In the genomic region with DNA sequence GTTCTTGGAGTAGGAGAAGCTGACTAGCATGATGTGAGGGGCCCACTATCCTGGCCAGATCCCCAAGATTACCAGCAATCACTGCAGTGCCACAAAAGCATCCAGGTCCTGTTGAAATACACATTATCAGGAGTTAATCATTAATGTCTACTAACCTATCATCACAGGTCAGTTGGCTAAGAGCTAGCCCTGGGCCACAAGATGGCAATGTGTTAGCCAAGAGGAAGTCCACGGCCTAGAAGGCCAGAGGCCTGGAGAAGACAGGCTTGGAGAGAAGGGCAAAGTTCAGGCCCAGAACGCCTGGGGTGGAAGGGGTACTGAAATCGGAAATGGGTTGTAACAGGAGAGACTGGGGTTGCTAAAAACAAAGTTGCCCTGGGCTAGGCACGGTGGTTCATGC, we compare ENCODE assay signal across 35 cellular contexts. TPM values are rescaled to one million over a fixed set of nuclear protein-coding genes. Genes with fewer than 3 reads are reported as not detected.
"Had no signal": no experiment of that assay in that cellular context is flagged by ENCODE, and none has a peak within 500 bp of the region (broad histone marks: within the 10 kb centered on the region; RNA-seq: fewer than 3 reads in every experiment).

No MANE protein-coding gene starts in this region.

- H3K4me3 ChIP-seq: esophagus muscularis mucosa, heart left ventricle, left lung, lung, ovary, sigmoid colon, smooth muscle cell, uterus had no signal

- H3K4me1 Mint-ChIP-seq: activated CD4-positive, alpha-beta memory T cell treated with anti-CD3 and anti-CD28 coated beads, Interleukin-2, amount 10 ng/mL, durations not matched to agents 7 days and 5 days; activated CD4-positive, alpha-beta T cell treated with anti-CD3 and anti-CD28 coated beads, Interleukin-2, amount 10 ng/mL, durations not matched to agents 7 days and 5 days; activated naive CD4-positive, alpha-beta T cell treated with anti-CD3 and anti-CD28 coated beads, Interleukin-2, amount 50 U/mL, for 24 hours; activated naive CD8-positive, alpha-beta T cell treated with anti-CD3 and anti-CD28 coated beads, Interleukin-2, amount 50 U/mL, for 24 hours; activated T-helper 17 cell treated with anti-CD3 and anti-CD28 coated beads, Interleukin-2, amount 50 U/mL, for 72 hours; endodermal cell; stimulated activated memory B cell treated with anti-CD40 and anti-IgM and Interleukin-4, amounts not matched to agents 10 μg/mL and 1 μg/mL and 100 μg/mL, for 72 hours; stimulated activated naive CD8-positive, alpha-beta T cell treated with anti-CD3 and anti-CD28 coated beads, Interleukin-15, amount 100 ng/mL, for 72 hours; T-helper 17 cell had no signal

- H3K36me3 Mint-ChIP-seq: activated naive CD4-positive, alpha-beta T cell treated with anti-CD3 and anti-CD28 coated beads, Interleukin-2, amount 50 U/mL, for 24 hours; stimulated activated memory B cell treated with anti-CD40 and anti-IgM and Interleukin-4, amounts not matched to agents 10 μg/mL and 1 μg/mL and 100 μg/mL, for 72 hours; type B pancreatic cell had no signal

- H3K27ac ChIP-seq: esophagus muscularis mucosa, foreskin keratinocyte, heart left ventricle, left lung, neutrophil, ovary, sigmoid colon, uterus had no signal

- H3K4me2 ChIP-seq: smooth muscle cell had no signal

- H3K36me3 ChIP-seq: esophagus muscularis mucosa, heart left ventricle, left lung, neutrophil, ovary, sigmoid colon, uterus had no signal

- H3K4me3 Mint-ChIP-seq: activated CD4-positive, alpha-beta memory T cell treated with anti-CD3 and anti-CD28 coated beads, Interleukin-2, amount 10 ng/mL, durations not matched to agents 7 days and 5 days; activated CD4-positive, alpha-beta T cell treated with anti-CD3 and anti-CD28 coated beads, Interleukin-2, amount 10 ng/mL, durations not matched to agents 7 days and 5 days; activated naive CD4-positive, alpha-beta T cell treated with anti-CD3 and anti-CD28 coated beads, Interleukin-2, amount 50 U/mL, for 24 hours; activated naive CD8-positive, alpha-beta T cell treated with anti-CD3 and anti-CD28 coated beads, Interleukin-2, amount 50 U/mL, for 24 hours; activated T-cell treated with anti-CD3 and anti-CD28 coated beads, Interleukin-2, amount 50 U/mL, for 4 hours; activated T-helper 17 cell treated with anti-CD3 and anti-CD28 coated beads, Interleukin-2, amount 50 U/mL, for 72 hours; endodermal cell; nephron progenitor cell; stimulated activated memory B cell treated with anti-CD40 and anti-IgM and Interleukin-4, amounts not matched to agents 10 μg/mL and 1 μg/mL and 100 μg/mL, for 72 hours; stimulated activated naive CD8-positive, alpha-beta T cell treated with anti-CD3 and anti-CD28 coated beads, Interleukin-15, amount 100 ng/mL, for 72 hours; T-helper 17 cell; type B pancreatic cell had no signal

- H3K4me1 ChIP-seq: esophagus muscularis mucosa, foreskin keratinocyte, heart left ventricle, left lung, sigmoid colon, uterus had no signal

- H3K27ac Mint-ChIP-seq: activated CD4-positive, alpha-beta memory T cell treated with anti-CD3 and anti-CD28 coated beads, Interleukin-2, amount 10 ng/mL, durations not matched to agents 7 days and 5 days; activated CD4-positive, alpha-beta T cell treated with anti-CD3 and anti-CD28 coated beads, Interleukin-2, amount 10 ng/mL, durations not matched to agents 7 days and 5 days; activated naive CD4-positive, alpha-beta T cell treated with anti-CD3 and anti-CD28 coated beads, Interleukin-2, amount 50 U/mL, for 24 hours; activated naive CD8-positive, alpha-beta T cell treated with anti-CD3 and anti-CD28 coated beads, Interleukin-2, amount 50 U/mL, for 24 hours; activated T-helper 17 cell treated with anti-CD3 and anti-CD28 coated beads, Interleukin-2, amount 50 U/mL, for 72 hours; endodermal cell; nephron progenitor cell; progenitor cell of endocrine pancreas; stimulated activated memory B cell treated with anti-CD40 and anti-IgM and Interleukin-4, amounts not matched to agents 10 μg/mL and 1 μg/mL and 100 μg/mL, for 72 hours; stimulated activated naive CD8-positive, alpha-beta T cell treated with anti-CD3 and anti-CD28 coated beads, Interleukin-15, amount 100 ng/mL, for 72 hours; T-helper 17 cell; type B pancreatic cell had no signal

- ATAC-seq: activated naive CD8-positive, alpha-beta T cell treated with anti-CD3 and anti-CD28 coated beads, Interleukin-2, amount 50 U/mL, for 24 hours; activated T-cell treated with anti-CD3 and anti-CD28 coated beads, Interleukin-2, amount 50 U/mL, for 4 hours; activated T-helper 17 cell treated with anti-CD3 and anti-CD28 coated beads, Interleukin-2, amount 50 U/mL, for 72 hours; foreskin keratinocyte; heart left ventricle; left lung; stimulated activated memory B cell treated with anti-CD40 and anti-IgM and Interleukin-4, amounts not matched to agents 10 μg/mL and 1 μg/mL and 100 μg/mL, for 72 hours; stimulated activated naive CD8-positive, alpha-beta T cell treated with anti-CD3 and anti-CD28 coated beads, Interleukin-15, amount 100 ng/mL, for 72 hours; T-helper 17 cell had no signal

- H3K9me3 ChIP-seq: esophagus muscularis mucosa, heart left ventricle, left lung, neutrophil, ovary, sigmoid colon, uterus had no signal

- H3K27me3 ChIP-seq: esophagus muscularis mucosa, ovary, sigmoid colon, uterus had no signal

- H3K9me3 Mint-ChIP-seq: activated CD4-positive, alpha-beta memory T cell treated with anti-CD3 and anti-CD28 coated beads, Interleukin-2, amount 10 ng/mL, durations not matched to agents 7 days and 5 days; activated CD4-positive, alpha-beta T cell treated with anti-CD3 and anti-CD28 coated beads, Interleukin-2, amount 10 ng/mL, durations not matched to agents 7 days and 5 days; activated naive CD4-positive, alpha-beta T cell treated with anti-CD3 and anti-CD28 coated beads, Interleukin-2, amount 50 U/mL, for 24 hours; activated naive CD8-positive, alpha-beta T cell treated with anti-CD3 and anti-CD28 coated beads, Interleukin-2, amount 50 U/mL, for 24 hours; activated T-cell treated with anti-CD3 and anti-CD28 coated beads, Interleukin-2, amount 50 U/mL, for 4 hours; activated T-helper 17 cell treated with anti-CD3 and anti-CD28 coated beads, Interleukin-2, amount 50 U/mL, for 72 hours; stimulated activated memory B cell treated with anti-CD40 and anti-IgM and Interleukin-4, amounts not matched to agents 10 μg/mL and 1 μg/mL and 100 μg/mL, for 72 hours; stimulated activated naive CD8-positive, alpha-beta T cell treated with anti-CD3 and anti-CD28 coated beads, Interleukin-15, amount 100 ng/mL, for 72 hours; type B pancreatic cell had no signal

- H3K27me3 Mint-ChIP-seq: activated CD4-positive, alpha-beta memory T cell treated with anti-CD3 and anti-CD28 coated beads, Interleukin-2, amount 10 ng/mL, durations not matched to agents 7 days and 5 days; activated naive CD4-positive, alpha-beta T cell treated with anti-CD3 and anti-CD28 coated beads, Interleukin-2, amount 50 U/mL, for 24 hours; activated naive CD8-positive, alpha-beta T cell treated with anti-CD3 and anti-CD28 coated beads, Interleukin-2, amount 50 U/mL, for 24 hours; stimulated activated memory B cell treated with anti-CD40 and anti-IgM and Interleukin-4, amounts not matched to agents 10 μg/mL and 1 μg/mL and 100 μg/mL, for 72 hours; type B pancreatic cell had no signal

- DNase-seq: activated CD4-positive, alpha-beta memory T cell treated with anti-CD3 and anti-CD28 coated beads, Interleukin-2, amount 10 ng/mL, durations not matched to agents 7 days and 5 days; activated CD4-positive, alpha-beta T cell treated with anti-CD3 and anti-CD28 coated beads for 1 hour; activated CD4-positive, alpha-beta T cell treated with anti-CD3 and anti-CD28 coated beads, Interleukin-2, amount 10 ng/mL, durations not matched to agents 7 days and 5 days; activated naive CD8-positive, alpha-beta T cell treated with anti-CD3 and anti-CD28 coated beads, Interleukin-2, amount 50 U/mL, for 24 hours; activated T-cell treated with anti-CD3 and anti-CD28 coated beads, Interleukin-2, amount 50 U/mL, for 4 hours; amygdala; caudate nucleus; endodermal cell; foreskin keratinocyte; heart left ventricle; left lung; mesendoderm; nephron progenitor cell; ovary; retina; sigmoid colon; stimulated activated CD4-positive, alpha-beta T cell treated with anti-CD3 and anti-CD28 coated beads, Interleukin-1b, Interleukin-23, amount 100 ng/mL, for 48 hours; stimulated activated CD4-positive, alpha-beta T cell treated with anti-CD3 and anti-CD28 coated beads, Interleukin-4, amount 100 ng/mL, for 4 hours; stimulated activated CD8-positive, alpha-beta memory T cell treated with anti-CD3 and anti-CD28 coated beads, Interleukin-4, amount 100 ng/mL, for 48 hours; stimulated activated naive CD8-positive, alpha-beta T cell treated with anti-CD3 and anti-CD28 coated beads, Interleukin-15, amount 100 ng/mL, for 72 hours; substantia nigra; T-helper 17 cell; T1000; uterus had no signal

RNA-seq across cellular contexts. Expression of a gene that starts 19.9 kb away (rescaled TPM):
- total RNA-seq: activated CD4-positive, alpha-beta memory T cell treated with anti-CD3 and anti-CD28 coated beads, Interleukin-2, amount 10 ng/mL, durations not matched to agents 7 days and 5 days; activated CD4-positive, alpha-beta T cell treated with anti-CD3 and anti-CD28 coated beads, Interleukin-2, amount 10 ng/mL, durations not matched to agents 7 days and 5 days; activated T-cell treated with anti-CD3 and anti-CD28 coated beads, Interleukin-2, amount 50 U/mL, for 4 hours; activated T-helper 17 cell treated with anti-CD3 and anti-CD28 coated beads, Interleukin-2, amount 50 U/mL, for 72 hours; endodermal cell; esophagus muscularis mucosa; foreskin keratinocyte; kidney epithelial cell; mucosa of gallbladder; progenitor cell of endocrine pancreas; sigmoid colon; smooth muscle cell; T-helper 17 cell had no signal
